ENCODE assay signal across 16 cellular contexts in genomic region chr1:78645728-78646127, GRCh38. TPM values are rescaled to one million over a fixed set of nuclear protein-coding genes. Genes with fewer than 3 reads are reported as not detected.
DNase-seq lines count a peak whose midpoint lies in the region; ATAC-seq, FAIRE-seq and TF ChIP-seq lines count a peak whose summit lies in the region.
"Had no signal": no experiment of that assay in that cellular context is flagged by ENCODE, and none has a peak within 500 bp of the region (broad histone marks: within the 10 kb centered on the region; RNA-seq: fewer than 3 reads in every experiment).

No MANE protein-coding gene starts in this region.

- H3K36me3 ChIP-seq in SK-N-MC (ENCODE audit: insufficient read depth, low read length) = peaks cover 17% of the 10 kb centered on the region
- no peaks in the 10 kb centered on the region for H3K36me3 ChIP-seq in small intestine (ENCODE audit: control insufficient read depth in 2 of 2, insufficient read depth in 2 of 2, low read length in 2 of 2)
- H3K36me3 ChIP-seq: prostate gland had no signal

- H3K27me3 Mint-ChIP-seq in activated naive CD8-positive, alpha-beta T cell = no peaks in the 10 kb centered on the region
- no peaks in the 10 kb centered on the region for H3K27me3 Mint-ChIP-seq in activated naive CD8-positive, alpha-beta T cell treated with anti-CD3 and anti-CD28 coated beads for 36 hours
- H3K27me3 Mint-ChIP-seq in activated T-cell treated with anti-CD3 and anti-CD28 coated beads, Interleukin-2, amount 50 U/mL, for 72 hours (ENCODE audit: low read depth) = no peaks in the 10 kb centered on the region
- H3K27me3 Mint-ChIP-seq: type B pancreatic cell had no signal

- no peak for DNase-seq in activated naive CD8-positive, alpha-beta T cell treated with anti-CD3 and anti-CD28 coated beads for 36 hours
- DNase-seq in SK-N-MC (ENCODE audit: low read depth, low spot score) (peak; percentile 26), dermis microvascular lymphatic vessel endothelial cell (ENCODE audit: low read depth in 2 of 2) (peak; percentile 18 to 47), small intestine (peak; percentile 34), caudate nucleus (lab: John Stamatoyannopoulos, UW) (no peak), omental fat pad (ENCODE audit: low spot score) (no peak)
- DNase-seq in activated T-cell treated with anti-CD3 and anti-CD28 coated beads, Interleukin-2, amount 50 U/mL, for 72 hours = no peak
- DNase-seq: DMS79; NCI-H1417 treated with DMSO at 0.1 percent for 48 hours; NCI-H446; stimulated activated CD8-positive, alpha-beta memory T cell treated with anti-CD3 and anti-CD28 coated beads, Interleukin-4, amount 100 ng/mL, for 48 hours had no signal

- no peak overlapping the region for H3K4me3 Mint-ChIP-seq in activated naive CD8-positive, alpha-beta T cell
- H3K4me3 Mint-ChIP-seq in activated naive CD8-positive, alpha-beta T cell treated with anti-CD3 and anti-CD28 coated beads for 36 hours = no peak overlapping the region
- H3K4me3 Mint-ChIP-seq in activated T-cell treated with anti-CD3 and anti-CD28 coated beads, Interleukin-2, amount 50 U/mL, for 72 hours = no peak overlapping the region
- H3K4me3 Mint-ChIP-seq: type B pancreatic cell had no signal

- H3K36me3 Mint-ChIP-seq in activated naive CD8-positive, alpha-beta T cell = peaks cover 27% of the 10 kb centered on the region
- peaks cover 68% of the 10 kb centered on the region for H3K36me3 Mint-ChIP-seq in activated naive CD8-positive, alpha-beta T cell treated with anti-CD3 and anti-CD28 coated beads for 36 hours
- peaks cover 29 to 32% of the 10 kb centered on the region in 2 donors for H3K36me3 Mint-ChIP-seq in activated T-cell treated with anti-CD3 and anti-CD28 coated beads, Interleukin-2, amount 50 U/mL, for 72 hours (ENCODE audit: insufficient read depth in 2 of 2)

- H3K27ac ChIP-seq in SK-N-MC (0 out of 2 replicates have a peak overlapping the region, but pooled peaks have one; percentile 0), small intestine (ENCODE audit: low read depth in 1 of 2, low read length in 1 of 2) (peak overlapping the region in 1 of 2 donors; percentile 38), caudate nucleus (ENCODE audit: low read depth, low read length) (no peak overlapping the region)
- H3K27ac ChIP-seq: prostate gland had no signal

- H3K4me1 ChIP-seq in small intestine (ENCODE audit: control insufficient read depth in 2 of 2, insufficient read depth in 1 of 2, low read depth in 1 of 2, low read length in 1 of 2) = no peaks in the 10 kb centered on the region
- H3K4me1 ChIP-seq: prostate gland had no signal

- H3K9me3 ChIP-seq in SK-N-MC (ENCODE audit: low read depth, low read length) = no peaks in the 10 kb centered on the region; the same call in 1 of the 2 replicates
- no peaks in the 10 kb centered on the region for H3K9me3 ChIP-seq in small intestine (ENCODE audit: control insufficient read depth, low read depth)
- H3K9me3 ChIP-seq: prostate gland had no signal

- 62 to 77% (median 62%) methylated on average over 1 of the region's 1 CpG for WGBS in small intestine, 3 donors

- ATAC-seq in activated T-cell treated with anti-CD3 and anti-CD28 coated beads, Interleukin-2, amount 50 U/mL, for 72 hours (replicated peaks in 1 of 2) = no peak
- ATAC-seq in omental fat pad (ENCODE audit: low FRiP score) = no peak

- H3K9me3 Mint-ChIP-seq in activated naive CD8-positive, alpha-beta T cell (ENCODE audit: low read depth) = peaks cover 26% of the 10 kb centered on the region
- peaks cover 26% of the 10 kb centered on the region for H3K9me3 Mint-ChIP-seq in activated naive CD8-positive, alpha-beta T cell treated with anti-CD3 and anti-CD28 coated beads for 36 hours
- peaks cover 19 to 20% of the 10 kb centered on the region in 2 donors for H3K9me3 Mint-ChIP-seq in activated T-cell treated with anti-CD3 and anti-CD28 coated beads, Interleukin-2, amount 50 U/mL, for 72 hours
- H3K9me3 Mint-ChIP-seq: type B pancreatic cell had no signal

- no peak overlapping the region for H3K4me3 ChIP-seq in SK-N-MC
- H3K4me3 ChIP-seq in small intestine (ENCODE audit: low read depth in 1 of 2, low read length in 2 of 2) = no peak overlapping the region
- H3K4me3 ChIP-seq: coronary artery, prostate gland had no signal

- no peak overlapping the region for H3K9ac ChIP-seq in SK-N-MC (ENCODE audit: insufficient read length)

- H3K4me1 Mint-ChIP-seq in activated naive CD8-positive, alpha-beta T cell (ENCODE audit: low read depth) = peaks cover 64% of the 10 kb centered on the region
- peaks cover 44% of the 10 kb centered on the region for H3K4me1 Mint-ChIP-seq in activated naive CD8-positive, alpha-beta T cell treated with anti-CD3 and anti-CD28 coated beads for 36 hours
- H3K4me1 Mint-ChIP-seq in activated T-cell treated with anti-CD3 and anti-CD28 coated beads, Interleukin-2, amount 50 U/mL, for 72 hours (ENCODE audit: low read depth) = peaks cover 44% of the 10 kb centered on the region

- H3K27ac Mint-ChIP-seq in activated naive CD8-positive, alpha-beta T cell = peak overlapping the region; percentile 22
- H3K27ac Mint-ChIP-seq in activated naive CD8-positive, alpha-beta T cell treated with anti-CD3 and anti-CD28 coated beads for 36 hours = no peak overlapping the region
- H3K27ac Mint-ChIP-seq in activated T-cell treated with anti-CD3 and anti-CD28 coated beads, Interleukin-2, amount 50 U/mL, for 72 hours = no peak overlapping the region
- H3K27ac Mint-ChIP-seq: type B pancreatic cell had no signal

- no peaks in the 10 kb centered on the region for H3K27me3 ChIP-seq in small intestine (ENCODE audit: control insufficient read depth in 2 of 2, insufficient read depth in 2 of 2, low read length in 2 of 2)

- no peak for FAIRE-seq in small intestine (lab: Jason Lieb, UNC)
- FAIRE-seq: RCC 7860 had no signal

- no peak for TF ChIP-seq CTCF in omental fat pad (IDR thresholded peaks at IDR 0.05)

RNA-seq across cellular contexts. Expression of gene IFI44, which starts 3.9 kb away (rescaled TPM):
- 10 to 100 TPM; 40.8 to 45.2 TPM for total RNA-seq in activated naive CD8-positive, alpha-beta T cell treated with anti-CD3 and anti-CD28 coated beads for 36 hours
- total RNA-seq in dermis microvascular lymphatic vessel endothelial cell (14.0 and 17.4 TPM in 2 replicates), omental fat pad (10 to 100 TPM; 16.2 to 78.2 (median 20.2) TPM)
- 10 to 100 TPM in 2 of 3 donors, 1 to 10 TPM in 1; 6.3 to 29.0 (median 16.2) TPM for polyA plus RNA-seq in small intestine
- total RNA-seq in activated T-cell treated with anti-CD3 and anti-CD28 coated beads, Interleukin-2, amount 50 U/mL, for 72 hours = 10 to 100 TPM; 25.9 to 77.5 TPM

RNA-seq across cellular contexts. Expression of gene IFI44L, which starts 25.5 kb away (rescaled TPM):
- 10 to 100 TPM; 38.5 to 38.6 TPM for total RNA-seq in activated naive CD8-positive, alpha-beta T cell treated with anti-CD3 and anti-CD28 coated beads for 36 hours
- total RNA-seq in dermis microvascular lymphatic vessel endothelial cell = 0.26 and 0.38 TPM in 2 replicates
- 1 to 10 TPM in 2 of 3 donors, under 1 TPM in 1; 0.45 to 8.4 (median 1.9) TPM for polyA plus RNA-seq in small intestine
- 10 to 100 TPM; 21.4 to 62.5 TPM for total RNA-seq in activated T-cell treated with anti-CD3 and anti-CD28 coated beads, Interleukin-2, amount 50 U/mL, for 72 hours
- 10 to 100 TPM in 2 of 4 donors, 1 to 10 TPM in 2; 5.5 to 80.7 (median 11.2) TPM for total RNA-seq in omental fat pad

Comparison
In these comparisons a context has a peak if more than half of its experiments do, and no peak if none do; other contexts are left out.
1. DNase-seq: peak in SK-N-MC (single experiment), dermis microvascular lymphatic vessel endothelial cell (2 of 2) and small intestine (single experiment); none in activated naive CD8-positive, alpha-beta T cell treated with anti-CD3 and anti-CD28 coated beads for 36 hours (single experiment), caudate nucleus (0 of 61), activated T-cell treated with anti-CD3 and anti-CD28 coated beads, Interleukin-2, amount 50 U/mL, for 72 hours (0 of 2) and omental fat pad (single experiment).